Comparison of ENCODE assay signal across 1 cellular context in genomic region chr6:163179721-163180120, GRCh38.
TF ChIP-seq lines count a peak whose summit lies in the region.

No MANE protein-coding gene starts in this region.

TF ChIP-seq in HepG2, 621 proteins besides CTCF, POLR2A, EP300 and RAD21 (continued from another document):
- TF ChIP-seq, protein P1, sequence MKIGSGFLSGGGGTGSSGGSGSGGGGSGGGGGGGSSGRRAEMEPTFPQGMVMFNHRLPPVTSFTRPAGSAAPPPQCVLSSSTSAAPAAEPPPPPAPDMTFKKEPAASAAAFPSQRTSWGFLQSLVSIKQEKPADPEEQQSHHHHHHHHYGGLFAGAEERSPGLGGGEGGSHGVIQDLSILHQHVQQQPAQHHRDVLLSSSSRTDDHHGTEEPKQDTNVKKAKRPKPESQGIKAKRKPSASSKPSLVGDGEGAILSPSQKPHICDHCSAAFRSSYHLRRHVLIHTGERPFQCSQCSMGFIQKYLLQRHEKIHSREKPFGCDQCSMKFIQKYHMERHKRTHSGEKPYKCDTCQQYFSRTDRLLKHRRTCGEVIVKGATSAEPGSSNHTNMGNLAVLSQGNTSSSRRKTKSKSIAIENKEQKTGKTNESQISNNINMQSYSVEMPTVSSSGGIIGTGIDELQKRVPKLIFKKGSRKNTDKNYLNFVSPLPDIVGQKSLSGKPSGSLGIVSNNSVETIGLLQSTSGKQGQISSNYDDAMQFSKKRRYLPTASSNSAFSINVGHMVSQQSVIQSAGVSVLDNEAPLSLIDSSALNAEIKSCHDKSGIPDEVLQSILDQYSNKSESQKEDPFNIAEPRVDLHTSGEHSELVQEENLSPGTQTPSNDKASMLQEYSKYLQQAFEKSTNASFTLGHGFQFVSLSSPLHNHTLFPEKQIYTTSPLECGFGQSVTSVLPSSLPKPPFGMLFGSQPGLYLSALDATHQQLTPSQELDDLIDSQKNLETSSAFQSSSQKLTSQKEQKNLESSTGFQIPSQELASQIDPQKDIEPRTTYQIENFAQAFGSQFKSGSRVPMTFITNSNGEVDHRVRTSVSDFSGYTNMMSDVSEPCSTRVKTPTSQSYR (CRISPR knock-in tag; IDR thresholded peaks at IDR 0.05; ENCODE audit: borderline replicate concordance), result no peak
- TF ChIP-seq, protein P2, sequence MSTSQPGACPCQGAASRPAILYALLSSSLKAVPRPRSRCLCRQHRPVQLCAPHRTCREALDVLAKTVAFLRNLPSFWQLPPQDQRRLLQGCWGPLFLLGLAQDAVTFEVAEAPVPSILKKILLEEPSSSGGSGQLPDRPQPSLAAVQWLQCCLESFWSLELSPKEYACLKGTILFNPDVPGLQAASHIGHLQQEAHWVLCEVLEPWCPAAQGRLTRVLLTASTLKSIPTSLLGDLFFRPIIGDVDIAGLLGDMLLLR (CRISPR knock-in tag; IDR thresholded peaks at IDR 0.05), result no peak
